In genomic region chr1:7705048-7705907, GRCh38 we compare ENCODE assay signal across 8 cellular contexts.
A peak's percentile ranks its signal among the peaks of the same experiment; 100 is the strongest.
DNase-seq lines count a peak whose midpoint lies in the region; ATAC-seq, FAIRE-seq and TF ChIP-seq lines count a peak whose summit lies in the region.

No MANE protein-coding gene starts in this region.

- ATAC-seq in HepG2 (no peak), HG02973 (IDR thresholded peaks at IDR 0.05; ENCODE audit: unreplicated experiment) (no peak), HG02610 (IDR thresholded peaks at IDR 0.05; ENCODE audit: unreplicated experiment) (no peak)

- H2AFZ ChIP-seq in HepG2 (ENCODE audit: low read length), result no peak overlapping the region

- FAIRE-seq in HepG2 (lab: Jason Lieb, UNC), result no peak

- H3K36me3 ChIP-seq in BLaER1 treated with 17β-estradiol and CSF1 and Interleukin-3, amounts not matched to agents 10 nM and 100 nM, result no peaks in the 10 kb centered on the region
- H3K36me3 ChIP-seq in HepG2 (replicated peaks in 1 of 2; ENCODE audit: control insufficient read depth in 1 of 2, insufficient read depth in 2 of 2, low read length in 2 of 2), result no peaks in the 10 kb centered on the region
- H3K36me3 ChIP-seq in stomach, result no peaks in the 10 kb centered on the region

- H3K9ac ChIP-seq in BLaER1 treated with 17β-estradiol and CSF1 and Interleukin-3, amounts not matched to agents 10 nM and 100 nM, result peak overlapping the region in 1 of 11 experiments; percentile 50; a peak in 1 of 22 replicates
- H3K9ac ChIP-seq in HepG2 (ENCODE audit: insufficient read depth, low read depth, low read length), result peak overlapping the region; percentile 66; the same call in 1 of the 2 replicates

- no peaks in the 10 kb centered on the region; a peak in 1 of 22 replicates for H4K20me1 ChIP-seq in BLaER1 treated with 17β-estradiol and CSF1 and Interleukin-3, amounts not matched to agents 10 nM and 100 nM
- no peaks in the 10 kb centered on the region for H4K20me1 ChIP-seq in HepG2 (ENCODE audit: insufficient read depth, low read length)

- H3K4me2 ChIP-seq in BLaER1 treated with 17β-estradiol and CSF1 and Interleukin-3, amounts not matched to agents 10 nM and 100 nM, result peak overlapping the region; percentile 31 to 75 (median 64); a peak in 18 of 22 replicates
- peak overlapping the region; percentile 72 for H3K4me2 ChIP-seq in HepG2 (ENCODE audit: low read depth, low read length)

- POLR2A ChIA-PET in HepG2 (lab: Yijun Ruan, JAX), result interaction anchor here (0.7 to 6.6 kb wide), 9 partner anchors 10 to 66 kb away, joined by 3 to 94 read pairs (median 6); partner anchors contain the start of gene VAMP3

- no peak for TF ChIP-seq EP300 in HepG2 (IDR thresholded peaks at IDR 0.05; ENCODE audit: low read depth in 2 of 2, low read length in 2 of 2)
- TF ChIP-seq EP300 in HepG2 (CRISPR knock-in tag; IDR thresholded peaks at IDR 0.05; ENCODE audit: borderline replicate concordance), result no peak
- TF ChIP-seq EP300 in stomach (IDR thresholded peaks at IDR 0.05), result no peak

- 79% methylated on average over 101 of the region's 106 CpGs for WGBS in HepG2 (ENCODE audit: low lambda C conversion rate)
- WGBS in stomach, 5 donors, result 2 to 5% (median 3%) methylated on average over 54 to 106 of the region's 106 CpGs

- H3K9me3 ChIP-seq in BLaER1 treated with 17β-estradiol and CSF1 and Interleukin-3, amounts not matched to agents 10 nM and 100 nM (replicated peaks in 1 of 11), result peaks cover 0 to 3% (median 0%) of the 10 kb centered on the region in 11 experiments; a peak in 2 of 22 replicates
- no peaks in the 10 kb centered on the region for H3K9me3 ChIP-seq in HepG2 (ENCODE audit: low read length)
- no peaks in the 10 kb centered on the region for H3K9me3 ChIP-seq in stomach

- DNase-seq in T-helper 1 cell (peak in 3 of 5 donors; percentile 22 to 50 (median 37)), HepG2 (ENCODE audit: low spot score) (no peak), stomach (peak; percentile 38), GM19240 (ENCODE audit: insufficient read length, low spot score) (no peak)
- DNase-seq in central memory CD4-positive, alpha-beta T cell, result peak; percentile 54

- no TSS peak for BruUV-seq in HepG2 (replicated peaks; lab: Mats Ljungman, UMichigan)

- no peak overlapping the region for H3K27ac ChIP-seq in BLaER1 treated with 17β-estradiol and CSF1 and Interleukin-3, amounts not matched to agents 10 nM and 100 nM
- H3K27ac ChIP-seq in HepG2 (ENCODE audit: extremely low read length, insufficient read depth, low read length), result no peak overlapping the region
- peak overlapping the region; percentile 63 to 92 (median 82) for H3K27ac ChIP-seq in stomach

- TF ChIP-seq POLR2A in HepG2 (IDR thresholded peaks at IDR 0.05; ENCODE audit: insufficient read depth in 1 of 2, low read depth in 2 of 2, low read length in 2 of 2) (no peak), stomach (IDR thresholded peaks at IDR 0.05) (no peak)

- intact Hi-C loops in HepG2 (cut with micrococcal nuclease; ENCODE audit: unreplicated experiment) (loop anchor here (10.0 kb wide), 1 partner anchor 50 kb away; no protein-coding TSS in a partner anchor), stomach (cut with DNase I; ENCODE audit: low total_unique reads) (no loop called here)

- H3K27me3 ChIP-seq in BLaER1 treated with 17β-estradiol and CSF1 and Interleukin-3, amounts not matched to agents 10 nM and 100 nM, result peaks cover 0 to 32% (median 11%) of the 10 kb centered on the region in 11 experiments; a peak in 15 of 22 replicates
- H3K27me3 ChIP-seq in HepG2 (ENCODE audit: control insufficient read depth in 1 of 2, insufficient read depth in 2 of 2, low read length in 2 of 2) (0 out of 5 replicates have a peak, but pooled peaks cover 0 to 3% of the 10 kb centered on the region in 2 experiments), stomach (peaks cover 0 to 60% (median 14%) of the 10 kb centered on the region in 3 donors)

- no peaks in the 10 kb centered on the region for H3K79me2 ChIP-seq in HepG2 (ENCODE audit: insufficient read depth, low read length)

- CTCF ChIA-PET in HepG2 (lab: Yijun Ruan, JAX; ENCODE audit: low intra/inter-chr PET ratio, low total read pairs), result no interaction called here

- H3K4me3 ChIP-seq in BLaER1 treated with 17β-estradiol and CSF1 and Interleukin-3, amounts not matched to agents 10 nM and 100 nM, result peak overlapping the region in 4 of 10 experiments; percentile 44 to 72 (median 68); a peak in 8 of 20 replicates
- H3K4me3 ChIP-seq in HepG2 (replicated peaks in 1 of 3; ENCODE audit: insufficient read depth in 1 of 3, low read depth in 2 of 3, low read length in 3 of 3) (peak overlapping the region; percentile 50 to 74 (median 71); a peak in 4 of 6 replicates), stomach (peak overlapping the region; percentile 51 to 58 (median 53))

- in situ Hi-C loops in HepG2 (cut with HindIII; ENCODE audit: extremely low pct_ligation_motif_present, low pct_unique_long_range_greater_than_20kb), result no loop called here

- TF ChIP-seq CTCF in HepG2 (CRISPR knock-in tag; IDR thresholded peaks at IDR 0.05), result no peak
- TF ChIP-seq CTCF in stomach (IDR thresholded peaks at IDR 0.05), result no peak

- peaks cover 0 to 9% (median 4%) of the 10 kb centered on the region in 10 experiments; a peak in 5 of 20 replicates for H3K4me1 ChIP-seq in BLaER1 treated with 17β-estradiol and CSF1 and Interleukin-3, amounts not matched to agents 10 nM and 100 nM
- H3K4me1 ChIP-seq in HepG2 (ENCODE audit: insufficient read depth, low read length) (peaks cover 15% of the 10 kb centered on the region), stomach (peaks cover 3 to 31% (median 28%) of the 10 kb centered on the region in 4 donors)

- TF ChIP-seq RAD21 in HepG2 (CRISPR knock-in tag; IDR thresholded peaks at IDR 0.05), result no peak

TF ChIP-seq in HepG2, 621 proteins besides CTCF, POLR2A, EP300 and RAD21 (continues in another document):
- TF ChIP-seq IRX3 (CRISPR knock-in tag; IDR thresholded peaks at IDR 0.05; ENCODE audit: borderline replicate concordance, low read depth) (0 out of 2 replicates have a peak, but pooled peaks have one; percentile 37), ZBTB7A (CRISPR knock-in tag; IDR thresholded peaks at IDR 0.05) (peak; percentile 28; the same call in 1 of the 2 replicates), TARDBP (CRISPR knock-in tag; IDR thresholded peaks at IDR 0.05) (no peak), AGO2 (optimal IDR thresholded peaks at IDR 0.05; ENCODE audit: low read depth, low read length) (peak; percentile 15), ZBTB38 (CRISPR knock-in tag; IDR thresholded peaks at IDR 0.05) (peak; percentile 57), SIX1 (CRISPR knock-in tag; IDR thresholded peaks at IDR 0.05; ENCODE audit: borderline replicate concordance) (no peak), TBX2 (CRISPR knock-in tag; IDR thresholded peaks at IDR 0.05; ENCODE audit: borderline replicate concordance) (0 out of 2 replicates have a peak, but pooled peaks have one; percentile 20), HDAC1 (CRISPR knock-in tag; IDR thresholded peaks at IDR 0.05) (0 out of 2 replicates have a peak, but pooled peaks have one; percentile 24), AGO1 (IDR thresholded peaks at IDR 0.05; ENCODE audit: low read depth, low read length, poor library complexity, severe bottlenecking) (peak; percentile 79), MTA1 (CRISPR knock-in tag; IDR thresholded peaks at IDR 0.05; ENCODE audit: borderline replicate concordance) (peak; percentile 77; the same call in 1 of the 2 replicates)
- TF ChIP-seq, protein P1, sequence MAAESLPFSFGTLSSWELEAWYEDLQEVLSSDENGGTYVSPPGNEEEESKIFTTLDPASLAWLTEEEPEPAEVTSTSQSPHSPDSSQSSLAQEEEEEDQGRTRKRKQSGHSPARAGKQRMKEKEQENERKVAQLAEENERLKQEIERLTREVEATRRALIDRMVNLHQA (CRISPR knock-in tag; IDR thresholded peaks at IDR 0.05), result no peak
- TF ChIP-seq, protein P2, sequence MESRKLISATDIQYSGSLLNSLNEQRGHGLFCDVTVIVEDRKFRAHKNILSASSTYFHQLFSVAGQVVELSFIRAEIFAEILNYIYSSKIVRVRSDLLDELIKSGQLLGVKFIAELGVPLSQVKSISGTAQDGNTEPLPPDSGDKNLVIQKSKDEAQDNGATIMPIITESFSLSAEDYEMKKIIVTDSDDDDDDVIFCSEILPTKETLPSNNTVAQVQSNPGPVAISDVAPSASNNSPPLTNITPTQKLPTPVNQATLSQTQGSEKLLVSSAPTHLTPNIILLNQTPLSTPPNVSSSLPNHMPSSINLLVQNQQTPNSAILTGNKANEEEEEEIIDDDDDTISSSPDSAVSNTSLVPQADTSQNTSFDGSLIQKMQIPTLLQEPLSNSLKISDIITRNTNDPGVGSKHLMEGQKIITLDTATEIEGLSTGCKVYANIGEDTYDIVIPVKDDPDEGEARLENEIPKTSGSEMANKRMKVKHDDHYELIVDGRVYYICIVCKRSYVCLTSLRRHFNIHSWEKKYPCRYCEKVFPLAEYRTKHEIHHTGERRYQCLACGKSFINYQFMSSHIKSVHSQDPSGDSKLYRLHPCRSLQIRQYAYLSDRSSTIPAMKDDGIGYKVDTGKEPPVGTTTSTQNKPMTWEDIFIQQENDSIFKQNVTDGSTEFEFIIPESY (CRISPR knock-in tag; IDR thresholded peaks at IDR 0.05), result peak; percentile 59

Comparison
In these comparisons a context has a peak if more than half of its experiments do, and no peak if none do; other contexts are left out.
1. H3K27ac ChIP-seq: peak in stomach (5 of 5); none in BLaER1 treated with 17β-estradiol and CSF1 and Interleukin-3, amounts not matched to agents 10 nM and 100 nM (0 of 11) and HepG2 (single experiment).
2. DNase-seq: peak in T-helper 1 cell (3 of 5), central memory CD4-positive, alpha-beta T cell (single experiment) and stomach (single experiment); none in HepG2 (single experiment) and GM19240 (single experiment).